In the genomic region with DNA sequence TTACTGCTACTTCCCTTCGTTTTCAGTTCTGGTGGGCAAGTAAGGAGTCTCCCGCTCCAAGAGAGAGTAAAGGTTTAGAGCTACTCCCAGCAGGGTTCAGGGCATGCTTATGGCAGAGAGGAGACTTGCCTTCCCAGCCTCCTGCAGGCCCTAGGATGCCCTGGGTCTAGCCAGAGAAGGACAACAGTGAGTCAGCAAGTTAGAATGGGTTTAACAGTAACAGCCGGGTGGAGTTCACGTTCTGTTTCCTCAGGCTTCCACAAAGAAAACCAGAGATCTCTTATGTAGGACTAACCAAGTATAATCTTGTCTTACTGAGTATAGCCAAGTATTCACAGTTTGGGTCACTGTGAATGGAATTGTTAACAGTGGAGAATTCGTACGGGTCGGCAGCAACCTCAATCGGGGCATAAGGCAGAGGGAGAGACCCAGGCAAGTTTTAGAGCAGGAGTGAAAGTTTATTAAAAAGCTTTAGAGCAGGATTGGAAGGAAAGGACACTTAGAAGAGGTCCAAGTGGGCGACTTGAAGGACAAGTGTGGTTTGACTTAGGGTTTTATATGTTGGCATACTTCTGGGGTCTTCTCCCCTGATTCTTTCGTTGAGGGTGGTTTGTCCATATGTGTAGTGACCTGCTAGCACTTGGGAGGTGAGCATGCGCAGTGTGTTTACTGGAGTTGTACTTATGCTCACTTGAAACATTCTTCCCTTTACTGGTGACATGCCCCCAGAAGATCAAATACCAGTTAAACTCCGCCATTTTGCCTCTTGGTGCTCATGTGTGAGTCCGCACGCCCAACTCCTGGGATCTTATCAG, we compare ENCODE assay signal across 13 cellular contexts. TPM values are rescaled to one million over a fixed set of nuclear protein-coding genes. Genes with fewer than 3 reads are reported as not detected.
A peak's percentile ranks its signal among the peaks of the same experiment; 100 is the strongest.
DNase-seq lines count a peak whose midpoint lies in the region; TF ChIP-seq lines count a peak whose summit lies in the region.
"Had no signal": no experiment of that assay in that cellular context is flagged by ENCODE, and none has a peak within 500 bp of the region (broad histone marks: within the 10 kb centered on the region; RNA-seq: fewer than 3 reads in every experiment).

No MANE protein-coding gene starts in this region.

- WGBS in mammary epithelial cell (ENCODE audit: low coverage, missing lambda C conversion rate), result 82% methylated on average over 14 of the region's 14 CpGs
- 81 to 91% (median 85%) methylated on average over 14 of the region's 14 CpGs for WGBS in adrenal gland, 4 donors

- H3K4me3 ChIP-seq in breast epithelium (no peak overlapping the region), mammary epithelial cell (replicated peaks in 1 of 3; ENCODE audit: insufficient read depth in 1 of 3, low read depth in 2 of 3, low read length in 3 of 3) (no peak overlapping the region), adrenal gland (no peak overlapping the region)
- H3K4me3 ChIP-seq: body of pancreas had no signal

- POLR2A ChIA-PET in MCF 10A (lab: Yijun Ruan, JAX), result interaction anchor here (0.6 to 2.6 kb wide), 5 partner anchors 19 to 85 kb away, joined by 3 to 8 read pairs (median 3); a partner anchor contains a TSS

- H3K9me3 Mint-ChIP-seq in MCF 10A (ENCODE audit: unreplicated experiment), result no peaks in the 10 kb centered on the region
- H3K9me3 Mint-ChIP-seq: activated CD8-positive, alpha-beta T cell treated with anti-CD3 and anti-CD28 coated beads for 36 hours had no signal

- H3K4me1 Mint-ChIP-seq in MCF 10A (ENCODE audit: insufficient read depth, unreplicated experiment), result peaks cover 24% of the 10 kb centered on the region

- CTCF ChIA-PET in MCF 10A (lab: Yijun Ruan, JAX) (interaction anchor here (0.6 to 1.3 kb wide), 6 partner anchors 13 to 310 kb away, joined by 3 to 5 read pairs (median 4); no protein-coding TSS in a partner anchor), mammary epithelial cell (lab: Charles Lee; ENCODE audit: low non-redundant PET) (no interaction called here)

- intact Hi-C loops in MCF 10A (cut with micrococcal nuclease) (no loop called here), breast epithelium (cut with DNase I; ENCODE audit: low total_unique reads) (no loop called here), mammary epithelial cell (cut with micrococcal nuclease) (no loop called here), adrenal gland (cut with DNase I) (no loop called here)

- no peak for TF ChIP-seq CTCF in MCF 10A (IDR thresholded peaks at IDR 0.05; ENCODE audit: unreplicated experiment)
- no peak for TF ChIP-seq CTCF in breast epithelium (IDR thresholded peaks at IDR 0.05)
- no peak for TF ChIP-seq CTCF in mammary epithelial cell (conservative IDR thresholded peaks at IDR 0.05 in 1 of 2, IDR thresholded peaks at IDR 0.05 in 1 of 2; ENCODE audit: extremely low read depth in 1 of 2, insufficient read depth in 1 of 2, low read depth in 1 of 2, low read length in 2 of 2)
- no peak for TF ChIP-seq CTCF in adrenal gland (IDR thresholded peaks at IDR 0.05)

- H3K27me3 ChIP-seq in breast epithelium, result no peaks in the 10 kb centered on the region
- no peaks in the 10 kb centered on the region for H3K27me3 ChIP-seq in mammary epithelial cell (ENCODE audit: insufficient read depth, low read length)
- no peaks in the 10 kb centered on the region for H3K27me3 ChIP-seq in adrenal gland
- H3K27me3 ChIP-seq: body of pancreas had no signal

- H3K9ac ChIP-seq in mammary epithelial cell (ENCODE audit: insufficient read depth, low read length), result no peak overlapping the region
- H3K9ac ChIP-seq: parathyroid adenoma had no signal

- no peaks in the 10 kb centered on the region for H3K4me1 ChIP-seq in breast epithelium
- H3K4me1 ChIP-seq in mammary epithelial cell (ENCODE audit: insufficient read depth, low read length), result peaks cover 29% of the 10 kb centered on the region
- H3K4me1 ChIP-seq in adrenal gland (replicated peaks in 1 of 2), result no peaks in the 10 kb centered on the region
- H3K4me1 ChIP-seq: parathyroid adenoma had no signal

- no peaks in the 10 kb centered on the region for H4K20me1 ChIP-seq in mammary epithelial cell (ENCODE audit: insufficient read depth, low read length)

- H3K27ac ChIP-seq in breast epithelium, result no peak overlapping the region
- no peak overlapping the region for H3K27ac ChIP-seq in mammary epithelial cell (ENCODE audit: insufficient read depth, low read depth, low read length)
- H3K27ac ChIP-seq in adrenal gland, result peak overlapping the region in 1 of 5 donors; percentile 44
- H3K27ac ChIP-seq: 22Rv1, body of pancreas, parathyroid adenoma had no signal

- no peak overlapping the region for H3K4me3 Mint-ChIP-seq in MCF 10A (ENCODE audit: unreplicated experiment)
- H3K4me3 Mint-ChIP-seq: activated CD8-positive, alpha-beta T cell treated with anti-CD3 and anti-CD28 coated beads for 36 hours had no signal

- no peaks in the 10 kb centered on the region for H3K36me3 Mint-ChIP-seq in MCF 10A (ENCODE audit: insufficient read depth, unreplicated experiment)

- no peak overlapping the region for H3K4me2 ChIP-seq in mammary epithelial cell (ENCODE audit: insufficient read depth, low read depth, low read length)

- H3K9me3 ChIP-seq in breast epithelium (no peaks in the 10 kb centered on the region), mammary epithelial cell (replicated peaks; ENCODE audit: insufficient read depth, low read length) (no peaks in the 10 kb centered on the region), adrenal gland (replicated peaks in 1 of 3) (no peaks in the 10 kb centered on the region)
- H3K9me3 ChIP-seq: body of pancreas had no signal

- H3K27me3 Mint-ChIP-seq in MCF 10A (ENCODE audit: insufficient read depth, unreplicated experiment), result no peaks in the 10 kb centered on the region

- BruUV-seq in MCF 10A (replicated peaks; lab: Mats Ljungman, UMichigan) (no TSS peak), mammary epithelial cell (replicated peaks; lab: Mats Ljungman, UMichigan) (no TSS peak)

- H3K79me2 ChIP-seq in mammary epithelial cell (ENCODE audit: insufficient read depth, low read length), result no peaks in the 10 kb centered on the region
- H3K79me2 ChIP-seq: parathyroid adenoma had no signal

- in situ Hi-C loops in mammary epithelial cell (cut with MboI; ENCODE audit: low sequenced_read_pairs in 2 of 2), result no loop called here

- H3K36me3 ChIP-seq in breast epithelium, result no peaks in the 10 kb centered on the region
- no peaks in the 10 kb centered on the region for H3K36me3 ChIP-seq in mammary epithelial cell (ENCODE audit: insufficient read depth, low read length)
- no peaks in the 10 kb centered on the region for H3K36me3 ChIP-seq in adrenal gland (replicated peaks in 1 of 2)

- dilution Hi-C loops in mammary epithelial cell (cut with HindIII; ENCODE audit: low sequenced_read_pairs), result no loop called here

- TF ChIP-seq POLR2A in breast epithelium (IDR thresholded peaks at IDR 0.05), result no peak
- no peak for TF ChIP-seq POLR2A in adrenal gland (IDR thresholded peaks at IDR 0.05)

- H2AFZ ChIP-seq in mammary epithelial cell (ENCODE audit: low read depth, low read length), result peak overlapping the region; percentile 78
- H2AFZ ChIP-seq: parathyroid adenoma had no signal

- peak; percentile 49 for DNase-seq in MCF 10A (ENCODE audit: unreplicated experiment)
- no peak for DNase-seq in breast epithelium (ENCODE audit: low spot score in 2 of 2)
- DNase-seq in mammary epithelial cell, result peak; percentile 61
- peak; percentile 52 for DNase-seq in iPS-NIHi7 (ENCODE audit: extremely low spot score)
- no peak for DNase-seq in cerebellar nuclear complex (lab: John Stamatoyannopoulos, UW)
- DNase-seq in T-helper 9 cell, result no peak
- DNase-seq in DMS79 (lab: John Stamatoyannopoulos, UW), result no peak
- no peak for DNase-seq in adrenal gland
- DNase-seq: activated CD8-positive, alpha-beta T cell treated with anti-CD3 and anti-CD28 coated beads for 36 hours; body of pancreas; NCI-H1092 had no signal

- peak overlapping the region; percentile 20 for H3K27ac Mint-ChIP-seq in MCF 10A (ENCODE audit: low read depth, unreplicated experiment)
- H3K27ac Mint-ChIP-seq: activated CD8-positive, alpha-beta T cell treated with anti-CD3 and anti-CD28 coated beads for 36 hours had no signal

RNA-seq across cellular contexts. Expression of a gene that starts 4.5 kb away (rescaled TPM):
- not detected in 2 replicates for total RNA-seq in MCF 10A (2022)
- total RNA-seq in breast epithelium, result not detected
- total RNA-seq in mammary epithelial cell, result under 1 TPM in 1 of 2 donors, not detected in 1; 0.17 TPM
- polyA plus RNA-seq in mammary epithelial cell, result 0.03 TPM
- not detected for polyA minus RNA-seq in mammary epithelial cell
- total RNA-seq in adrenal gland, result under 1 TPM in 1 of 8 donors, not detected in 7; 0.14 TPM
- polyA plus RNA-seq in adrenal gland, result not detected
- total RNA-seq: activated CD8-positive, alpha-beta T cell treated with anti-CD3 and anti-CD28 coated beads for 36 hours; body of pancreas had no signal

Comparison
In these comparisons a context has a peak if more than half of its experiments do, and no peak if none do; other contexts are left out.
1. DNase-seq: peak in MCF 10A (single experiment), mammary epithelial cell (single experiment) and iPS-NIHi7 (single experiment); none in breast epithelium (0 of 2), cerebellar nuclear complex (0 of 2), T-helper 9 cell (single experiment), DMS79 (single experiment) and adrenal gland (0 of 7).